1 cellular context compared by ENCODE assay signal in genomic region chr16:48156790-48157209, GRCh38.
TF ChIP-seq lines count a peak whose summit lies in the region.

No MANE protein-coding gene starts in this region.

TF ChIP-seq in WTC11, 78 proteins besides CTCF, POLR2A, EP300 and RAD21 (continued from another document):
- TF ChIP-seq PRDM15 (CRISPR knock-in tag; IDR thresholded peaks at IDR 0.05) (no peak), JUN (CRISPR knock-in tag; IDR thresholded peaks at IDR 0.05) (no peak)
